In genomic region chr12:120810021-120810420, GRCh38 we compare ENCODE assay signal across 9 cellular contexts.
"Had no signal": no experiment of that assay in that cellular context is flagged by ENCODE, and none has a peak within 500 bp of the region (broad histone marks: within the 10 kb centered on the region; RNA-seq: fewer than 3 reads in every experiment).

No MANE protein-coding gene starts in this region.

- H2AFZ ChIP-seq: GM23248 had no signal

- H3K4me3 Mint-ChIP-seq: HFFc6 had no signal

- H3K4me2 ChIP-seq: KMS-11 had no signal

- H3K9ac ChIP-seq: GM23248, KMS-11 had no signal

- H3K27ac ChIP-seq: GM23248, KMS-11 had no signal

- FAIRE-seq: HTR-8/SVneo had no signal

- DNase-seq: GM23248, GOT3, H7, HFFc6, IMR-90, KBM-7 had no signal

- H3K27ac Mint-ChIP-seq: HFFc6 had no signal

- H3K9me3 Mint-ChIP-seq: HFFc6 had no signal

- H3K4me1 ChIP-seq: HAP-1 had no signal

- H3K9me3 ChIP-seq: HAP-1 had no signal

- H3K4me3 ChIP-seq: GM23248, HAP-1 had no signal
